ENCODE assay signal across 1 cellular context in the genomic region with DNA sequence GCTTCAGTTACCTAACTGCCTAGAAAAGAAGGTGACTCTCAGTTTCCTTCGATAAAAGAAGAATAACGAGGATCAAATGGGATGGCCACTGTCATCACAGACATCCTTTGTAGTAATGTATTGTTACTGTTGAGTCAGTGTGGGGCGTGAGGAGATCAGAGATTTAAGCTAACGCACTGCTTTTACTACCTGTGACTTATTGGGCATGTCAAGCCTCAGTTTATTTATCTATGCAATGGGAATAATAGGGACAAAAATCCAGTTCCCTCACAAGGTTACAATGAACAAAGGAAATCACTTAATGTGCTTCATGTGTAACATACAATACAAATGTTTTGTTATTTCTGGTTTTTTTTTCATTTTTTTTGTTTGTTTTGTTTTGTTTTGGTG.
TF ChIP-seq lines count a peak whose summit lies in the region.

No MANE protein-coding gene starts in this region.

TF ChIP-seq in H1, 55 proteins besides CTCF, POLR2A, EP300 and RAD21 (continued from another document):
- TF ChIP-seq NANOG (IDR thresholded peaks at IDR 0.05; ENCODE audit: insufficient read depth, low read depth, low read length, poor library complexity, severe bottlenecking) (no peak), HDAC2 (IDR thresholded peaks at IDR 0.05; ENCODE audit: borderline replicate concordance in 1 of 2, low read depth in 2 of 2, low read length in 2 of 2) (peak in 1 of 2 experiments; percentile 38; a peak in 1 of 4 replicates)
